Comparison of ENCODE assay signal across 20 cellular contexts in genomic region chr1:179334440-179334839, GRCh38. TPM values are rescaled to one million over a fixed set of nuclear protein-coding genes. Genes with fewer than 3 reads are reported as not detected.
DNase-seq lines count a peak whose midpoint lies in the region; ATAC-seq lines count a peak whose summit lies in the region.
"Had no signal": no experiment of that assay in that cellular context is flagged by ENCODE, and none has a peak within 500 bp of the region (broad histone marks: within the 10 kb centered on the region; RNA-seq: fewer than 3 reads in every experiment).

No MANE protein-coding gene starts in this region.

- H3K27ac Mint-ChIP-seq in activated CD4-positive, alpha-beta T cell treated with anti-CD3 and anti-CD28 coated beads for 36 hours: no peak overlapping the region
- peak overlapping the region; percentile 86 for H3K27ac Mint-ChIP-seq in activated T-cell treated with anti-CD3 and anti-CD28 coated beads, Interleukin-2, amount 50 U/mL, for 72 hours
- peak overlapping the region; percentile 56 for H3K27ac Mint-ChIP-seq in T-helper 17 cell
- peak overlapping the region; percentile 71 for H3K27ac Mint-ChIP-seq in dendritic cell treated with granulocyte-macrophage colony-stimulating factor and Interleukin-4, amounts not matched to agents 40 ng/mL and 50 ng/mL, for 4 days
- H3K27ac Mint-ChIP-seq: B cell, HFFc6 had no signal

- CTCF ChIA-PET in activated CD4-positive, alpha-beta T cell treated with anti-CD3 and anti-CD28 coated beads for 36 hours (lab: Charles Lee): interaction anchor here (0.7 to 0.9 kb wide), 2 partner anchors 18 to 48 kb away, joined by 3 read pairs; no protein-coding TSS in a partner anchor

- H3K36me3 Mint-ChIP-seq in activated CD4-positive, alpha-beta T cell treated with anti-CD3 and anti-CD28 coated beads for 36 hours (ENCODE audit: low read depth): peaks cover 26% of the 10 kb centered on the region
- peaks cover 12 to 13% of the 10 kb centered on the region in 2 donors for H3K36me3 Mint-ChIP-seq in activated T-cell treated with anti-CD3 and anti-CD28 coated beads, Interleukin-2, amount 50 U/mL, for 72 hours (ENCODE audit: insufficient read depth in 2 of 2)
- peaks cover 5% of the 10 kb centered on the region for H3K36me3 Mint-ChIP-seq in T-helper 17 cell (ENCODE audit: low read depth)
- H3K36me3 Mint-ChIP-seq in dendritic cell treated with granulocyte-macrophage colony-stimulating factor and Interleukin-4, amounts not matched to agents 40 ng/mL and 50 ng/mL, for 4 days (ENCODE audit: low read depth): peaks cover 93% of the 10 kb centered on the region

- no peaks in the 10 kb centered on the region for H3K9me3 Mint-ChIP-seq in activated CD4-positive, alpha-beta T cell treated with anti-CD3 and anti-CD28 coated beads for 36 hours (ENCODE audit: low read depth)
- peaks cover 0 to 2% of the 10 kb centered on the region in 2 donors for H3K9me3 Mint-ChIP-seq in activated T-cell treated with anti-CD3 and anti-CD28 coated beads, Interleukin-2, amount 50 U/mL, for 72 hours
- no peaks in the 10 kb centered on the region for H3K9me3 Mint-ChIP-seq in dendritic cell treated with granulocyte-macrophage colony-stimulating factor and Interleukin-4, amounts not matched to agents 40 ng/mL and 50 ng/mL, for 4 days

- no peaks in the 10 kb centered on the region for H3K9me3 ChIP-seq in T-helper 17 cell (ENCODE audit: control insufficient read depth, low read length, poor library complexity, severe bottlenecking)
- H3K9me3 ChIP-seq: HAP-1 had no signal

- POLR2A ChIA-PET in activated CD4-positive, alpha-beta T cell treated with anti-CD3 and anti-CD28 coated beads for 36 hours (lab: Charles Lee): interaction anchor here (0.6 kb wide), 1 partner anchor 1724 kb away, joined by 4 read pairs; no protein-coding TSS in a partner anchor

- DNase-seq in activated CD4-positive, alpha-beta T cell treated with anti-CD3 and anti-CD28 coated beads for 36 hours: no peak
- DNase-seq in activated CD4-positive, alpha-beta T cell treated with anti-CD3 and anti-CD28 coated beads for 4 hours: no peak
- DNase-seq in activated T-cell treated with anti-CD3 and anti-CD28 coated beads, Interleukin-2, amount 50 U/mL, for 72 hours: no peak
- DNase-seq in activated T-cell treated with anti-CD3 and anti-CD28 coated beads, Interleukin-2, amount 50 U/mL, for 48 hours: no peak
- DNase-seq in T-helper 17 cell (no peak), amygdala (lab: John Stamatoyannopoulos, UW) (no peak), NOMO-1 treated with DMSO at 0.1 percent for 48 hours (lab: John Stamatoyannopoulos, UW; ENCODE audit: unreplicated experiment) (no peak)
- DNase-seq: Calu3; CD4-positive, CD25-positive, alpha-beta regulatory T cell; COR-L47; DMS53; DMS79 treated with DMSO at 0.1 percent for 48 hours; GF-D8; GOT3; HFFc6 had no signal

- peak; percentile 66 for ATAC-seq in activated CD4-positive, alpha-beta T cell treated with anti-CD3 and anti-CD28 coated beads for 36 hours
- ATAC-seq in activated T-cell treated with anti-CD3 and anti-CD28 coated beads, Interleukin-2, amount 50 U/mL, for 72 hours (replicated peaks in 1 of 2): peak; percentile 58 to 63
- no peak for ATAC-seq in T-helper 17 cell

- H3K4me1 Mint-ChIP-seq in activated CD4-positive, alpha-beta T cell treated with anti-CD3 and anti-CD28 coated beads for 36 hours: peaks cover 11% of the 10 kb centered on the region
- peaks cover 14% of the 10 kb centered on the region for H3K4me1 Mint-ChIP-seq in activated T-cell treated with anti-CD3 and anti-CD28 coated beads, Interleukin-2, amount 50 U/mL, for 72 hours (ENCODE audit: low read depth)
- peaks cover 14% of the 10 kb centered on the region for H3K4me1 Mint-ChIP-seq in T-helper 17 cell
- peaks cover 69% of the 10 kb centered on the region for H3K4me1 Mint-ChIP-seq in dendritic cell treated with granulocyte-macrophage colony-stimulating factor and Interleukin-4, amounts not matched to agents 40 ng/mL and 50 ng/mL, for 4 days (ENCODE audit: low read depth)

- H3K4me3 Mint-ChIP-seq in activated CD4-positive, alpha-beta T cell treated with anti-CD3 and anti-CD28 coated beads for 36 hours: no peak overlapping the region
- H3K4me3 Mint-ChIP-seq in activated T-cell treated with anti-CD3 and anti-CD28 coated beads, Interleukin-2, amount 50 U/mL, for 72 hours: no peak overlapping the region
- H3K4me3 Mint-ChIP-seq in T-helper 17 cell: no peak overlapping the region
- H3K4me3 Mint-ChIP-seq in dendritic cell treated with granulocyte-macrophage colony-stimulating factor and Interleukin-4, amounts not matched to agents 40 ng/mL and 50 ng/mL, for 4 days: no peak overlapping the region
- H3K4me3 Mint-ChIP-seq: B cell; CD4-positive, CD25-positive, alpha-beta regulatory T cell; HFFc6 had no signal

- H3K27me3 Mint-ChIP-seq in activated CD4-positive, alpha-beta T cell treated with anti-CD3 and anti-CD28 coated beads for 36 hours: no peaks in the 10 kb centered on the region
- no peaks in the 10 kb centered on the region for H3K27me3 Mint-ChIP-seq in activated T-cell treated with anti-CD3 and anti-CD28 coated beads, Interleukin-2, amount 50 U/mL, for 72 hours (ENCODE audit: low read depth)
- no peaks in the 10 kb centered on the region for H3K27me3 Mint-ChIP-seq in T-helper 17 cell
- no peaks in the 10 kb centered on the region for H3K27me3 Mint-ChIP-seq in dendritic cell treated with granulocyte-macrophage colony-stimulating factor and Interleukin-4, amounts not matched to agents 40 ng/mL and 50 ng/mL, for 4 days
- H3K27me3 Mint-ChIP-seq: B cell; CD4-positive, CD25-positive, alpha-beta regulatory T cell had no signal

- intact Hi-C loops in activated CD4-positive, alpha-beta T cell treated with anti-CD3 and anti-CD28 coated beads for 36 hours (cut with DNase I, micrococcal nuclease): no loop called here
- intact Hi-C loops in dendritic cell treated with granulocyte-macrophage colony-stimulating factor and Interleukin-4, amounts not matched to agents 40 ng/mL and 50 ng/mL, for 4 days (cut with micrococcal nuclease): no loop called here

RNA-seq across cellular contexts. Expression of gene AXDND1, which starts 31.3 kb away (rescaled TPM):
- under 1 TPM; 0.37 to 0.47 TPM for total RNA-seq in activated CD4-positive, alpha-beta T cell treated with anti-CD3 and anti-CD28 coated beads for 36 hours
- total RNA-seq in activated T-cell treated with anti-CD3 and anti-CD28 coated beads, Interleukin-2, amount 50 U/mL, for 72 hours: under 1 TPM; 0.43 to 0.44 TPM
- total RNA-seq in T-helper 17 cell: 1 to 10 TPM; 1.1 to 1.7 TPM
- total RNA-seq: CD4-positive, CD25-positive, alpha-beta regulatory T cell; Daoy; G401 had no signal

RNA-seq across cellular contexts. Expression of gene SOAT1, which starts 40.8 kb away (rescaled TPM):
- 10 to 100 TPM; 49.8 to 52.0 TPM for total RNA-seq in activated CD4-positive, alpha-beta T cell treated with anti-CD3 and anti-CD28 coated beads for 36 hours
- 10 to 100 TPM; 34.8 to 36.1 TPM for total RNA-seq in activated T-cell treated with anti-CD3 and anti-CD28 coated beads, Interleukin-2, amount 50 U/mL, for 72 hours
- total RNA-seq in T-helper 17 cell: 10 to 100 TPM; 35.4 to 38.7 TPM
